ENCODE assay signal across 1 cellular context in genomic region chr16:84144859-84145639, GRCh38.
TF ChIP-seq lines count a peak whose summit lies in the region.

Gene DNAAF1 (plus strand): TSS chr16:84145308. CDS start chr16:84145441, 133 bp downstream.
Gene HSDL1 (minus strand): TSS chr16:84145177. CDS start chr16:84131321, 13,856 bp downstream.

TF ChIP-seq in HepG2, 621 proteins besides CTCF, POLR2A, EP300 and RAD21 (continued from another document and continues in another):
- TF ChIP-seq LBX2 (CRISPR knock-in tag; IDR thresholded peaks at IDR 0.05; ENCODE audit: borderline replicate concordance) (no peak), ZNF570 (CRISPR knock-in tag; IDR thresholded peaks at IDR 0.05; ENCODE audit: borderline replicate concordance) (no peak), ZC3H4 (CRISPR knock-in tag; IDR thresholded peaks at IDR 0.05; ENCODE audit: borderline replicate concordance) (no peak), ZNF138 (CRISPR knock-in tag; IDR thresholded peaks at IDR 0.05; ENCODE audit: low read depth) (no peak), MED8 (CRISPR knock-in tag; IDR thresholded peaks at IDR 0.05; ENCODE audit: insufficient replicate concordance) (no peak), SUZ12 (IDR thresholded peaks at IDR 0.05; ENCODE audit: low read depth, low read length) (no peak), HMG20A (CRISPR knock-in tag; IDR thresholded peaks at IDR 0.05; ENCODE audit: borderline replicate concordance) (no peak), MED1 (CRISPR knock-in tag; IDR thresholded peaks at IDR 0.05) (no peak), ZNF326 (CRISPR knock-in tag; IDR thresholded peaks at IDR 0.05; ENCODE audit: borderline replicate concordance) (no peak), ZHX1 (CRISPR knock-in tag; IDR thresholded peaks at IDR 0.05; ENCODE audit: low read depth) (no peak), ZGPAT (CRISPR knock-in tag; IDR thresholded peaks at IDR 0.05) (peak; percentile 46; the same call in 1 of the 2 replicates), ZNF503 (CRISPR knock-in tag; IDR thresholded peaks at IDR 0.05) (0 out of 2 replicates have a peak, but pooled peaks have one; percentile 38), ARNT2 (CRISPR knock-in tag; IDR thresholded peaks at IDR 0.05; ENCODE audit: low read depth) (peak; percentile 44), THAP11 (CRISPR knock-in tag; IDR thresholded peaks at IDR 0.05) (peak; percentile 62), ZNF143 (CRISPR knock-in tag; IDR thresholded peaks at IDR 0.05) (peak; percentile 75), PRDM4 (CRISPR knock-in tag; IDR thresholded peaks at IDR 0.05; ENCODE audit: borderline replicate concordance) (no peak), ZNF207 (IDR thresholded peaks at IDR 0.05; ENCODE audit: borderline replicate concordance) (no peak), KLF12 (CRISPR knock-in tag; IDR thresholded peaks at IDR 0.05; ENCODE audit: borderline replicate concordance) (peak; percentile 81; the same call in 1 of the 2 replicates), MYPOP (CRISPR knock-in tag; IDR thresholded peaks at IDR 0.05) (peak; percentile 41; the same call in 1 of the 2 replicates), REST (IDR thresholded peaks at IDR 0.05; ENCODE audit: borderline replicate concordance in 1 of 2, low read depth in 1 of 2, low read length in 2 of 2) (no peak), ZNF709 (CRISPR knock-in tag; IDR thresholded peaks at IDR 0.05) (no peak), ESRRA (CRISPR knock-in tag; IDR thresholded peaks at IDR 0.05; ENCODE audit: low read depth) (peak; percentile 56), GFI1 (CRISPR knock-in tag; IDR thresholded peaks at IDR 0.05; ENCODE audit: borderline replicate concordance) (no peak), CREB1 (IDR thresholded peaks at IDR 0.05) (no peak; the same call in 1 of the 2 replicates), CREB1 (CRISPR knock-in tag; IDR thresholded peaks at IDR 0.05) (no peak), TOPORS (CRISPR knock-in tag; IDR thresholded peaks at IDR 0.05) (0 out of 2 replicates have a peak, but pooled peaks have one; percentile 53), ZNF431 (CRISPR knock-in tag; IDR thresholded peaks at IDR 0.05; ENCODE audit: borderline replicate concordance, low read depth) (0 out of 2 replicates have a peak, but pooled peaks have one; percentile 26), TBX2 (CRISPR knock-in tag; IDR thresholded peaks at IDR 0.05; ENCODE audit: borderline replicate concordance) (no peak), DZIP1 (CRISPR knock-in tag; IDR thresholded peaks at IDR 0.05) (peak; percentile 68; the same call in 1 of the 2 replicates), KAT8 (CRISPR knock-in tag; IDR thresholded peaks at IDR 0.05) (no peak), HOMEZ (CRISPR knock-in tag; IDR thresholded peaks at IDR 0.05; ENCODE audit: low read depth) (no peak), POLR2G (IDR thresholded peaks at IDR 0.05; ENCODE audit: low read depth, low read length) (peak; percentile 66), ATF6 (CRISPR knock-in tag; conservative IDR thresholded peaks at IDR 0.05) (no peak), HOXA9 (CRISPR knock-in tag; IDR thresholded peaks at IDR 0.05; ENCODE audit: borderline replicate concordance) (no peak), SALL1 (CRISPR knock-in tag; IDR thresholded peaks at IDR 0.05) (peak; percentile 69; the same call in 1 of the 2 replicates), ZNF784 (CRISPR knock-in tag; IDR thresholded peaks at IDR 0.05; ENCODE audit: borderline replicate concordance) (no peak)
